ENCODE assay signal across 8 cellular contexts in genomic region chr3:141686477-141687280, GRCh38. TPM values are rescaled to one million over a fixed set of nuclear protein-coding genes. Genes with fewer than 3 reads are reported as not detected.
DNase-seq lines count a peak whose midpoint lies in the region; ATAC-seq and TF ChIP-seq lines count a peak whose summit lies in the region.

No MANE protein-coding gene starts in this region.

- H3K4me1 Mint-ChIP-seq in glutamatergic neuron (ENCODE audit: low read depth, unreplicated experiment), result peaks cover 4% of the 10 kb centered on the region

- H3K27me3 ChIP-seq in Panc1 (ENCODE audit: control insufficient read depth, insufficient read depth, low read length), result no peaks in the 10 kb centered on the region

- H3K27me3 Mint-ChIP-seq in glutamatergic neuron (ENCODE audit: unreplicated experiment), result peaks cover 3% of the 10 kb centered on the region

- intact Hi-C loops in Panc1 (cut with micrococcal nuclease; ENCODE audit: unreplicated experiment), result no loop called here

- in situ Hi-C loops in Panc1 (cut with HindIII; ENCODE audit: low pct_unique_long_range_greater_than_20kb, low sequenced_read_pairs), result no loop called here

- H3K4me1 ChIP-seq in Panc1 (ENCODE audit: control insufficient read depth, insufficient read depth, low read length) (peaks cover 7% of the 10 kb centered on the region; the same call in 1 of the 2 replicates), urinary bladder (ENCODE audit: insufficient read depth) (no peaks in the 10 kb centered on the region)

- WGBS in urinary bladder, result 49% methylated on average over 8 of the region's 8 CpGs

- H3K36me3 Mint-ChIP-seq in glutamatergic neuron (ENCODE audit: unreplicated experiment), result no peaks in the 10 kb centered on the region

- peak; percentile 85 for ATAC-seq in Panc1
- no peak for ATAC-seq in HG02885 (IDR thresholded peaks at IDR 0.05; ENCODE audit: poor library complexity, unreplicated experiment)

- H3K27ac Mint-ChIP-seq in glutamatergic neuron (ENCODE audit: unreplicated experiment), result no peak overlapping the region

- DNase-seq in NOMO-1 treated with DMSO at 0.1 percent for 48 hours (lab: John Stamatoyannopoulos, UW; ENCODE audit: unreplicated experiment), result peak; percentile 38
- no peak for DNase-seq in NOMO-1 treated with dmso at 0.1 percent for 144 hours (lab: John Stamatoyannopoulos, UW; ENCODE audit: unreplicated experiment)
- DNase-seq in Panc1 (ENCODE audit: low read depth, low spot score), result peak; percentile 41
- peak; percentile 25 for DNase-seq in dedifferentiated amniotic fluid mesenchymal stem cell (ENCODE audit: extremely low spot score)
- peak; percentile 27 for DNase-seq in mucosa of gallbladder (ENCODE audit: low spot score)
- no peak for DNase-seq in glutamatergic neuron

- POLR2A ChIA-PET in Panc1 (lab: Charles Lee), result no interaction called here

- no TSS peak for BruUV-seq in Panc1 (replicated peaks; lab: Mats Ljungman, UMichigan)

- no peak overlapping the region for H3K4me3 Mint-ChIP-seq in glutamatergic neuron (ENCODE audit: unreplicated experiment)

- H3K27ac ChIP-seq in Panc1 (ENCODE audit: low read length) (peak overlapping the region; percentile 29), urinary bladder (ENCODE audit: low read depth) (no peak overlapping the region)

- H3K9me3 Mint-ChIP-seq in glutamatergic neuron (ENCODE audit: unreplicated experiment), result peaks cover 1% of the 10 kb centered on the region

- CTCF ChIA-PET in Panc1 (lab: Charles Lee), result interaction anchor here (1.2 kb wide), 1 partner anchor 33 kb away, joined by 4 read pairs; no protein-coding TSS in a partner anchor

- no peaks in the 10 kb centered on the region for H3K9me3 ChIP-seq in Panc1 (ENCODE audit: control insufficient read depth, insufficient read depth, low read depth, low read length)

- H3K4me3 ChIP-seq in Panc1 (ENCODE audit: low read depth in 2 of 2, low read length in 2 of 2), result peak overlapping the region; percentile 25 to 48
- peak overlapping the region; percentile 23 for H3K4me3 ChIP-seq in urinary bladder (ENCODE audit: low read depth, low read length)

- TF ChIP-seq CTCF in Panc1 (IDR thresholded peaks at IDR 0.05) (no peak), glutamatergic neuron (IDR thresholded peaks at IDR 0.05; ENCODE audit: partially characterized antibody, unreplicated experiment) (no peak)

- no peaks in the 10 kb centered on the region for H3K36me3 ChIP-seq in Panc1 (ENCODE audit: control insufficient read depth, insufficient read depth, low read length)
- H3K36me3 ChIP-seq in urinary bladder (ENCODE audit: insufficient read depth), result no peaks in the 10 kb centered on the region

RNA-seq across cellular contexts. Expression of gene RNF7, which starts 51.4 kb away (rescaled TPM):
- total RNA-seq in Panc1 (2021; ENCODE audit: unreplicated experiment), result 87.3 TPM
- polyA plus RNA-seq in Panc1 (2012; ENCODE audit: insufficient read length), result 80.0 TPM
- 88.2 TPM for total RNA-seq in mucosa of gallbladder
- total RNA-seq in urinary bladder, result 39.4 TPM
- polyA plus RNA-seq in urinary bladder, result 102 TPM
- 95.0 TPM for total RNA-seq in glutamatergic neuron (ENCODE audit: unreplicated experiment)

Comparison
In these comparisons a context has a peak if more than half of its experiments do, and no peak if none do; other contexts are left out.
1. DNase-seq: peak in NOMO-1 treated with DMSO at 0.1 percent for 48 hours (single experiment), Panc1 (single experiment), dedifferentiated amniotic fluid mesenchymal stem cell (single experiment) and mucosa of gallbladder (single experiment); none in NOMO-1 treated with dmso at 0.1 percent for 144 hours (single experiment) and glutamatergic neuron (single experiment).